ENCODE assay signal across 11 cellular contexts in the genomic region with DNA sequence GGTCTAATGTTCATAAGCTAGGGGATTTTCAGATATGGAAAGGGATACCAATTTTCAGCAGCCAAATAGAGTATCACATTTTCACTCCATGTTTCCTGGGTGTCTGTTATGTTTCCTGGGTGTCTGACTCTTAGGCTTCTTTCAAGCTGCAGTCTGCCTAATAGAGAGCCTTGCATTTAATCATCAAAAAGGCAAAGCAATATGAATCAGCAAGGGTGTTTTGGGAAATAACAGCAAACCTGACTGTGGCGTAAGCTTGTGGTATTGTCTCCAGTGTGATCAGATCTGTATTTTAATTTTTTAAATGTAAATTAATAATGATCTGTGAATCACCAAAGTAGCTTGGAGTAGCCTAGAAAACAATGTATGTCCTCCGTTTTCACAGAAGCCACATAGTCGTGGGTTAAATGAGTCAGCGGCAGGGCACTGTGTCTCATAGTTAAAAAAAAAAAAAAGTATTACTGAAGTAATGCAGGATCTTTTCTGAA. TPM values are rescaled to one million over a fixed set of nuclear protein-coding genes. Genes with fewer than 3 reads are reported as not detected.
A peak's percentile ranks its signal among the peaks of the same experiment; 100 is the strongest.
DNase-seq lines count a peak whose midpoint lies in the region; ATAC-seq and TF ChIP-seq lines count a peak whose summit lies in the region.
"Had no signal": no experiment of that assay in that cellular context is flagged by ENCODE, and none has a peak within 500 bp of the region (broad histone marks: within the 10 kb centered on the region; RNA-seq: fewer than 3 reads in every experiment).

No MANE protein-coding gene starts in this region.

- no peak for TF ChIP-seq POLR2A in ovary (IDR thresholded peaks at IDR 0.05)

- H3K9me3 ChIP-seq in ovary: no peaks in the 10 kb centered on the region

- no peaks in the 10 kb centered on the region for H3K36me3 ChIP-seq in ovary
- H3K36me3 ChIP-seq: neural progenitor cell had no signal

- H3K27me3 ChIP-seq in ovary: no peaks in the 10 kb centered on the region
- H3K27me3 ChIP-seq: neural progenitor cell had no signal

- 73 to 77% (median 76%) methylated on average over 4 of the region's 4 CpGs for WGBS in ovary, 3 donors

- ATAC-seq in GM18868 (IDR thresholded peaks at IDR 0.05; ENCODE audit: unreplicated experiment) (no peak), GM19467 (IDR thresholded peaks at IDR 0.05; ENCODE audit: unreplicated experiment) (no peak)
- ATAC-seq: WTC11 had no signal

- H3K27ac ChIP-seq in ovary: no peak overlapping the region
- H3K27ac ChIP-seq: neural progenitor cell had no signal

- no peak overlapping the region for H3K4me3 ChIP-seq in ovary
- H3K4me3 ChIP-seq: neural progenitor cell had no signal

- TF ChIP-seq EP300 in ovary (IDR thresholded peaks at IDR 0.05): no peak

- DNase-seq in stimulated activated naive CD4-positive, alpha-beta T cell treated with Interleukin-2 at 50 U/mL for 16 hours (lab: John Stamatoyannopoulos, UW): peak; percentile 54
- no peak for DNase-seq in stimulated activated naive CD4-positive, alpha-beta T cell (lab: John Stamatoyannopoulos, UW)
- DNase-seq in activated naive CD4-positive, alpha-beta T cell treated with anti-CD3 and anti-CD28 coated beads, Interleukin-2, amount 50 U/mL, for 16 hours: peak; percentile 42
- DNase-seq in hepatic stellate cell (ENCODE audit: low spot score): peak; percentile 72
- no peak for DNase-seq in ovary
- no peak for DNase-seq in KBM-7
- DNase-seq: NCI-H2171 treated with DMSO at 0.1 percent for 48 hours had no signal

- no peak for TF ChIP-seq CTCF in ovary (IDR thresholded peaks at IDR 0.05)

- peaks cover 3% of the 10 kb centered on the region for H3K4me1 ChIP-seq in ovary (ENCODE audit: insufficient read depth)
- H3K4me1 ChIP-seq: neural progenitor cell had no signal

- intact Hi-C loops in ovary (cut with DNase I): no loop called here

- in situ Hi-C loops in KBM-7 (cut with MboI; ENCODE audit: low pct_unique_long_range_greater_than_20kb, low sequenced_read_pairs): no loop called here

RNA-seq across cellular contexts. Expression of a gene that starts 10.4 kb away (rescaled TPM):
- 10 to 100 TPM; 36.4 to 91.2 (median 44.5) TPM for total RNA-seq in ovary
- polyA plus RNA-seq in ovary: 10 to 100 TPM; 23.7 to 54.0 TPM

Comparison
In these comparisons a context has a peak if more than half of its experiments do, and no peak if none do; other contexts are left out.
1. DNase-seq: peak in stimulated activated naive CD4-positive, alpha-beta T cell treated with Interleukin-2 at 50 U/mL for 16 hours (single experiment), activated naive CD4-positive, alpha-beta T cell treated with anti-CD3 and anti-CD28 coated beads, Interleukin-2, amount 50 U/mL, for 16 hours (single experiment) and hepatic stellate cell (single experiment); none in stimulated activated naive CD4-positive, alpha-beta T cell (0 of 6), ovary (0 of 5) and KBM-7 (single experiment).